ENCODE assay signal across 15 cellular contexts in genomic region chr19:45249261-45250033, GRCh38. TPM values are rescaled to one million over a fixed set of nuclear protein-coding genes. Genes with fewer than 3 reads are reported as not detected.
DNase-seq lines count a peak whose midpoint lies in the region; ATAC-seq and TF ChIP-seq lines count a peak whose summit lies in the region.
"Had no signal": no experiment of that assay in that cellular context is flagged by ENCODE, and none has a peak within 500 bp of the region (broad histone marks: within the 10 kb centered on the region; RNA-seq: fewer than 3 reads in every experiment).

No MANE protein-coding gene starts in this region.

- H4K20me1 ChIP-seq in IMR-90 (ENCODE audit: insufficient read depth, low read length) = peaks cover 23% of the 10 kb centered on the region

- no peak overlapping the region for H3K4me3 ChIP-seq in IMR-90 (ENCODE audit: insufficient read depth, low read depth, low read length)
- no peak overlapping the region for H3K4me3 ChIP-seq in upper lobe of right lung

- in situ Hi-C loops in IMR-90 (cut with MboI; ENCODE audit: low sequenced_read_pairs) = no loop called here

- no peak overlapping the region for H2AFZ ChIP-seq in IMR-90 (replicated peaks; ENCODE audit: low read length, poor library complexity)

- H4K8ac ChIP-seq in IMR-90 (ENCODE audit: low read depth in 2 of 2, low read length in 2 of 2) = no peak overlapping the region

- H3K4me3 Mint-ChIP-seq in activated T-cell treated with anti-CD3 and anti-CD28 coated beads, Interleukin-2, amount 50 U/mL, for 24 hours = peak overlapping the region; percentile 27
- H3K4me3 Mint-ChIP-seq in activated T-helper 17 cell treated with anti-CD3 and anti-CD28 coated beads, Interleukin-2, amount 50 U/mL, for 72 hours = peak overlapping the region; percentile 85
- H3K4me3 Mint-ChIP-seq in neural crest cell = peak overlapping the region; percentile 85

- H3K9me1 ChIP-seq in IMR-90 (ENCODE audit: insufficient read depth, low read length) = peaks cover 6% of the 10 kb centered on the region; the same call in 1 of the 2 replicates

- no peak overlapping the region for H2AK5ac ChIP-seq in IMR-90 (ENCODE audit: low read depth, low read length)

- H3K79me1 ChIP-seq in IMR-90 (ENCODE audit: low read depth in 1 of 2, low read length in 2 of 2) = peaks cover 18 to 31% of the 10 kb centered on the region in 2 experiments; a peak in 3 of 4 replicates

- POLR2A ChIA-PET in IMR-90 (lab: Charles Lee; ENCODE audit: unreplicated experiment) = no interaction called here

- H2BK120ac ChIP-seq in IMR-90 (ENCODE audit: low read depth, low read length) = no peak overlapping the region

- H3K4me1 Mint-ChIP-seq in activated T-cell treated with anti-CD3 and anti-CD28 coated beads, Interleukin-2, amount 50 U/mL, for 24 hours (ENCODE audit: low read depth) = peaks cover 27% of the 10 kb centered on the region
- H3K4me1 Mint-ChIP-seq in activated T-helper 17 cell treated with anti-CD3 and anti-CD28 coated beads, Interleukin-2, amount 50 U/mL, for 72 hours = peaks cover 18% of the 10 kb centered on the region
- H3K4me1 Mint-ChIP-seq in neural crest cell = peaks cover 39% of the 10 kb centered on the region

- no peak overlapping the region for H3K18ac ChIP-seq in IMR-90 (ENCODE audit: low read depth, low read length)

- BruUV-seq in IMR-90 (replicated peaks; lab: Mats Ljungman, UMichigan) = no TSS peak

- no peak overlapping the region for H2BK15ac ChIP-seq in IMR-90 (ENCODE audit: low read depth, low read length)

- no peaks in the 10 kb centered on the region for H3K36me3 Mint-ChIP-seq in activated T-cell treated with anti-CD3 and anti-CD28 coated beads, Interleukin-2, amount 50 U/mL, for 24 hours (ENCODE audit: low read depth)
- H3K36me3 Mint-ChIP-seq in activated T-helper 17 cell treated with anti-CD3 and anti-CD28 coated beads, Interleukin-2, amount 50 U/mL, for 72 hours (ENCODE audit: low read depth) = no peaks in the 10 kb centered on the region
- no peaks in the 10 kb centered on the region for H3K36me3 Mint-ChIP-seq in neural crest cell (ENCODE audit: low read depth)
- H3K36me3 Mint-ChIP-seq: IgD-negative memory B cell had no signal

- H3K4me1 ChIP-seq in IMR-90 (ENCODE audit: control insufficient read depth, insufficient read depth, low read length) = peaks cover 18% of the 10 kb centered on the region
- peaks cover 30% of the 10 kb centered on the region for H3K4me1 ChIP-seq in upper lobe of right lung

- DNase-seq in activated T-cell treated with anti-CD3 and anti-CD28 coated beads, Interleukin-2, amount 50 U/mL, for 24 hours = no peak
- DNase-seq in activated T-cell treated with anti-CD3 and anti-CD28 coated beads, Interleukin-2, amount 50 U/mL, for 1 hour = no peak
- no peak for DNase-seq in IMR-90
- no peak for DNase-seq in neural crest cell (ENCODE audit: low read depth, low spot score)
- DNase-seq in upper lobe of right lung = no peak
- no peak for DNase-seq in D341Med (ENCODE audit: low spot score)
- DNase-seq in medulla oblongata (ENCODE audit: extremely low spot score) = no peak
- DNase-seq: NCI-H1436 treated with DMSO at 0.1 percent for 48 hours had no signal

- intact Hi-C loops in IMR-90 (cut with micrococcal nuclease) (loop anchor here (2.0 to 5.0 kb wide), 2 partner anchors 88 to 157 kb away; partner anchors contain the start of gene PPP1R37), upper lobe of right lung (cut with DNase I) (no loop called here)

- no peak overlapping the region for H3K23ac ChIP-seq in IMR-90 (ENCODE audit: low read depth, low read length)

- H3K4me2 ChIP-seq in IMR-90 (ENCODE audit: low read depth, low read length) = no peak overlapping the region

- dilution Hi-C loops in IMR-90 (cut with HindIII; ENCODE audit: low sequenced_read_pairs, unreplicated experiment) = no loop called here

- ATAC-seq in IMR-90 (ENCODE audit: low read depth) = no peak
- ATAC-seq in activated T-helper 17 cell treated with anti-CD3 and anti-CD28 coated beads, Interleukin-2, amount 50 U/mL, for 72 hours (replicated peaks) = no peak
- ATAC-seq in upper lobe of right lung = no peak

- H3K27me3 ChIP-seq in IMR-90 (ENCODE audit: control insufficient read depth, insufficient read depth, low read length) (peaks cover 3% of the 10 kb centered on the region; the same call in 1 of the 2 replicates), upper lobe of right lung (no peaks in the 10 kb centered on the region)
- H3K27me3 ChIP-seq: sigmoid colon had no signal

- H3K27ac ChIP-seq in IMR-90 (ENCODE audit: insufficient read depth, low read length) (no peak overlapping the region), upper lobe of right lung (no peak overlapping the region)
- H3K27ac ChIP-seq: sigmoid colon had no signal

- CTCF ChIA-PET in IMR-90 (lab: Yijun Ruan, JAX) = interaction anchor here (0.5 to 1.3 kb wide), 3 partner anchors 87 to 1187 kb away, joined by 3 to 4 read pairs (median 3); no protein-coding TSS in a partner anchor

- no peak overlapping the region for H3K4ac ChIP-seq in IMR-90 (ENCODE audit: low read depth, low read length)

- peaks cover 7% of the 10 kb centered on the region for H3K27me3 Mint-ChIP-seq in activated T-cell treated with anti-CD3 and anti-CD28 coated beads, Interleukin-2, amount 50 U/mL, for 24 hours
- peaks cover 6% of the 10 kb centered on the region for H3K27me3 Mint-ChIP-seq in activated T-helper 17 cell treated with anti-CD3 and anti-CD28 coated beads, Interleukin-2, amount 50 U/mL, for 72 hours
- peaks cover 5% of the 10 kb centered on the region for H3K27me3 Mint-ChIP-seq in neural crest cell (ENCODE audit: low read depth)

- no peak overlapping the region for H3K9ac ChIP-seq in IMR-90 (ENCODE audit: low read depth, low read length)

- H3K14ac ChIP-seq in IMR-90 (replicated peaks; ENCODE audit: low read depth, low read length) = no peak overlapping the region

- no peaks in the 10 kb centered on the region for H3K9me3 Mint-ChIP-seq in activated T-cell treated with anti-CD3 and anti-CD28 coated beads, Interleukin-2, amount 50 U/mL, for 24 hours
- H3K9me3 Mint-ChIP-seq in activated T-helper 17 cell treated with anti-CD3 and anti-CD28 coated beads, Interleukin-2, amount 50 U/mL, for 72 hours = no peaks in the 10 kb centered on the region
- no peaks in the 10 kb centered on the region for H3K9me3 Mint-ChIP-seq in neural crest cell
- H3K9me3 Mint-ChIP-seq: dendritic cell treated with granulocyte-macrophage colony-stimulating factor and Interleukin-4, amounts not matched to agents 40 ng/mL and 50 ng/mL, for 4 days; IgD-negative memory B cell had no signal

- H2AK9ac ChIP-seq in IMR-90 (replicated peaks; ENCODE audit: low read depth, low read length, poor library complexity) = peak overlapping the region; percentile 3

- peaks cover 7% of the 10 kb centered on the region for H3K36me3 ChIP-seq in IMR-90 (ENCODE audit: control insufficient read depth, insufficient read depth, low read length)
- no peaks in the 10 kb centered on the region for H3K36me3 ChIP-seq in upper lobe of right lung
- H3K36me3 ChIP-seq: sigmoid colon had no signal

- no peak for TF ChIP-seq POLR2A in IMR-90 (IDR thresholded peaks at IDR 0.05; ENCODE audit: low read depth, low read length)

- no peak for TF ChIP-seq RAD21 in IMR-90 (IDR thresholded peaks at IDR 0.05; ENCODE audit: low read length)

- no peak overlapping the region for H2BK5ac ChIP-seq in IMR-90 (ENCODE audit: low read depth, low read length, poor library complexity, severe bottlenecking)

- no peak overlapping the region for H3K56ac ChIP-seq in IMR-90 (ENCODE audit: extremely low read depth, insufficient read depth, low read length)

- no peak overlapping the region for H4K5ac ChIP-seq in IMR-90 (ENCODE audit: low read depth, low read length)

- TF ChIP-seq CTCF in IMR-90 (conservative IDR thresholded peaks at IDR 0.05; ENCODE audit: low read depth, low read length) = no peak
- no peak for TF ChIP-seq CTCF in neural crest cell (conservative IDR thresholded peaks at IDR 0.05)
- TF ChIP-seq CTCF in upper lobe of right lung (IDR thresholded peaks at IDR 0.05) = no peak

- no peak overlapping the region for H4K91ac ChIP-seq in IMR-90 (ENCODE audit: insufficient read depth, low read depth, low read length)

- no peak overlapping the region for H2BK20ac ChIP-seq in IMR-90 (ENCODE audit: low read depth, low read length)

- H3K9me3 ChIP-seq in IMR-90 (ENCODE audit: control insufficient read depth, insufficient read depth, low read length) (no peaks in the 10 kb centered on the region), upper lobe of right lung (no peaks in the 10 kb centered on the region)
- H3K9me3 ChIP-seq: sigmoid colon had no signal

- H3K27ac Mint-ChIP-seq in activated T-cell treated with anti-CD3 and anti-CD28 coated beads, Interleukin-2, amount 50 U/mL, for 24 hours = no peak overlapping the region
- no peak overlapping the region for H3K27ac Mint-ChIP-seq in activated T-helper 17 cell treated with anti-CD3 and anti-CD28 coated beads, Interleukin-2, amount 50 U/mL, for 72 hours
- no peak overlapping the region for H3K27ac Mint-ChIP-seq in neural crest cell (ENCODE audit: unreplicated experiment)

- no CpG with 5 or more reads among the region's 11 CpGs for WGBS in IMR-90 (ENCODE audit: extremely low coverage in 2 of 2, insufficient read length in 1 of 2), 2 experiments

TF ChIP-seq in IMR-90, 13 proteins besides CTCF, POLR2A, EP300 and RAD21 (continues in another document):
- TF ChIP-seq MXI1 (IDR thresholded peaks at IDR 0.05; ENCODE audit: borderline replicate concordance, low read depth, low read length) = no peak

RNA-seq across cellular contexts. Expression of gene MARK4, which starts 1.6 kb away (rescaled TPM):
- 8.1 and 11.3 TPM in 2 replicates for total RNA-seq in IMR-90 (2012; rRNA removed)
- polyA plus RNA-seq in IMR-90 (2012; rRNA removed) = 20.3 and 20.7 TPM in 2 replicates
- 19.3 and 52.1 TPM in 2 replicates for polyA plus RNA-seq in IMR-90 (2012; cell fraction: cytosol; rRNA removed)
- 33.3 and 34.2 TPM in 2 replicates for polyA plus RNA-seq in IMR-90 (2012; cell fraction: nucleus; rRNA removed; ENCODE audit: low replicate concordance)
- total RNA-seq in activated T-helper 17 cell treated with anti-CD3 and anti-CD28 coated beads, Interleukin-2, amount 50 U/mL, for 72 hours = 10 to 100 TPM; 21.8 to 26.6 TPM
- 57.2 and 59.8 TPM in 2 replicates for total RNA-seq in neural crest cell
- 30.0 TPM for total RNA-seq in upper lobe of right lung

RNA-seq across cellular contexts. Expression of gene EXOC3L2, which starts 4.2 kb away (rescaled TPM):
- total RNA-seq in IMR-90 (2012; rRNA removed) = not detected in 2 replicates
- 0.03 TPM in 1 of 2 replicates, not detected in the other for polyA plus RNA-seq in IMR-90 (2012; rRNA removed)
- polyA plus RNA-seq in IMR-90 (2012; cell fraction: cytosol; rRNA removed) = 0.08 and 0.13 TPM in 2 replicates
- 0.06 and 0.11 TPM in 2 replicates for polyA plus RNA-seq in IMR-90 (2012; cell fraction: nucleus; rRNA removed; ENCODE audit: low replicate concordance)
- total RNA-seq in activated T-helper 17 cell treated with anti-CD3 and anti-CD28 coated beads, Interleukin-2, amount 50 U/mL, for 72 hours = not detected
- total RNA-seq in neural crest cell = 0.91 and 1.1 TPM in 2 replicates
- 11.9 TPM for total RNA-seq in upper lobe of right lung
- total RNA-seq: A673, fibroblast of lung, NCI-H460 had no signal
- polyA plus RNA-seq: fibroblast of lung, IgD-negative memory B cell had no signal

Comparison
In these comparisons a context has a peak if more than half of its experiments do, and no peak if none do; other contexts are left out.
1. H3K4me3 Mint-ChIP-seq: peak in every context shown above with its lines; median percentile 85 in activated T-helper 17 cell treated with anti-CD3 and anti-CD28 coated beads, Interleukin-2, amount 50 U/mL, for 72 hours; 85 in neural crest cell; 27 in activated T-cell treated with anti-CD3 and anti-CD28 coated beads, Interleukin-2, amount 50 U/mL, for 24 hours.